28 cellular contexts compared by ENCODE assay signal in genomic region chr18:36895606-36896005, GRCh38.
"Had no signal": no experiment of that assay in that cellular context is flagged by ENCODE, and none has a peak within 500 bp of the region (broad histone marks: within the 10 kb centered on the region; RNA-seq: fewer than 3 reads in every experiment).

No MANE protein-coding gene starts in this region.

- H3K27ac ChIP-seq: left ventricle myocardium inferior, pancreas, prostate gland, skin epidermis, stomach, testis, thyroid gland, transverse colon, upper lobe of left lung, vagina had no signal

- H3K4me3 Mint-ChIP-seq: naive thymus-derived CD4-positive, alpha-beta T cell; natural killer cell treated with Interleukin-12 subunit alpha and Interleukin-12 subunit beta and Interleukin-15 and Interleukin-18, amount 100 ng/mL, for 72 hours; neural crest cell; stimulated activated naive B cell treated with anti-CD40 and anti-IgM and Interleukin-4, amounts not matched to agents 10 μg/mL and 1 μg/mL and 100 μg/mL, for 72 hours had no signal

- DNase-seq: islet precursor cell; left ventricle myocardium inferior; midbrain; mucosa of descending colon; naive thymus-derived CD4-positive, alpha-beta T cell; nucleus accumbens; pancreas; posterior cingulate gyrus; retina; right cardiac atrium; stimulated activated CD4-positive, alpha-beta T cell treated with anti-CD3 and anti-CD28 coated beads, Interleukin-12 subunit alpha, Interleukin-12 subunit beta, amount 100 ng/mL, for 4 hours; stimulated activated CD4-positive, alpha-beta T cell treated with anti-CD3 and anti-CD28 coated beads, Interleukin-15, amount 100 ng/mL, for 24 hours; stimulated activated CD4-positive, alpha-beta T cell treated with anti-CD3 and anti-CD28 coated beads, Interleukin-2, amount 100 ng/mL, for 24 hours; stimulated activated CD4-positive, alpha-beta T cell treated with anti-CD3 and anti-CD28 coated beads, Interleukin-4, amount 100 ng/mL, for 1 hour; stimulated activated naive B cell treated with anti-CD40 and anti-IgM and Interleukin-4, amounts not matched to agents 10 μg/mL and 1 μg/mL and 100 μg/mL, for 72 hours; stimulated activated naive CD8-positive, alpha-beta T cell treated with anti-CD3 and anti-CD28 coated beads, Interleukin-15, Interleukin-2, amounts not matched to agents 100 U/mL and 50 U/mL, for 24 hours; stomach; testis; thyroid gland; transverse colon; upper lobe of left lung had no signal

- H3K9me3 ChIP-seq: mucosa of descending colon, pancreas, prostate gland, testis, thyroid gland, vagina had no signal

- ATAC-seq: mucosa of descending colon; naive thymus-derived CD4-positive, alpha-beta T cell; natural killer cell treated with Interleukin-12 subunit alpha and Interleukin-12 subunit beta and Interleukin-15 and Interleukin-18, amount 100 ng/mL, for 72 hours; pancreas; right cardiac atrium; sciatic nerve; stimulated activated naive B cell treated with anti-CD40 and anti-IgM and Interleukin-4, amounts not matched to agents 10 μg/mL and 1 μg/mL and 100 μg/mL, for 72 hours; stimulated activated naive CD8-positive, alpha-beta T cell treated with anti-CD3 and anti-CD28 coated beads, Interleukin-15, Interleukin-2, amounts not matched to agents 100 U/mL and 50 U/mL, for 24 hours had no signal

- H3K36me3 ChIP-seq: pancreas, prostate gland, stomach, thyroid gland, transverse colon, upper lobe of left lung had no signal

- H3K27me3 Mint-ChIP-seq: naive thymus-derived CD4-positive, alpha-beta T cell; natural killer cell treated with Interleukin-12 subunit alpha and Interleukin-12 subunit beta and Interleukin-15 and Interleukin-18, amount 100 ng/mL, for 72 hours; stimulated activated naive B cell treated with anti-CD40 and anti-IgM and Interleukin-4, amounts not matched to agents 10 μg/mL and 1 μg/mL and 100 μg/mL, for 72 hours had no signal

- H3K9me3 Mint-ChIP-seq: natural killer cell treated with Interleukin-12 subunit alpha and Interleukin-12 subunit beta and Interleukin-15 and Interleukin-18, amount 100 ng/mL, for 72 hours; stimulated activated naive B cell treated with anti-CD40 and anti-IgM and Interleukin-4, amounts not matched to agents 10 μg/mL and 1 μg/mL and 100 μg/mL, for 72 hours had no signal

- H3K27ac Mint-ChIP-seq: naive thymus-derived CD4-positive, alpha-beta T cell; natural killer cell treated with Interleukin-12 subunit alpha and Interleukin-12 subunit beta and Interleukin-15 and Interleukin-18, amount 100 ng/mL, for 72 hours; stimulated activated naive B cell treated with anti-CD40 and anti-IgM and Interleukin-4, amounts not matched to agents 10 μg/mL and 1 μg/mL and 100 μg/mL, for 72 hours had no signal

- H3K4me3 ChIP-seq: left ventricle myocardium inferior, lung, mucosa of descending colon, pancreas, prostate gland, skin epidermis, stomach, testis, thyroid gland, transverse colon, upper lobe of left lung, vagina had no signal

- H3K4me1 Mint-ChIP-seq: naive thymus-derived CD4-positive, alpha-beta T cell; neural crest cell; stimulated activated naive B cell treated with anti-CD40 and anti-IgM and Interleukin-4, amounts not matched to agents 10 μg/mL and 1 μg/mL and 100 μg/mL, for 72 hours had no signal

- H3K27me3 ChIP-seq: pancreas, stomach, testis, thyroid gland, transverse colon, upper lobe of left lung, vagina had no signal

- FAIRE-seq: pancreas had no signal

- H3K4me1 ChIP-seq: left ventricle myocardium inferior, pancreas, prostate gland, stomach, testis, thyroid gland, transverse colon, upper lobe of left lung, vagina had no signal
